Comparison of ENCODE assay signal across 16 cellular contexts in the genomic region with DNA sequence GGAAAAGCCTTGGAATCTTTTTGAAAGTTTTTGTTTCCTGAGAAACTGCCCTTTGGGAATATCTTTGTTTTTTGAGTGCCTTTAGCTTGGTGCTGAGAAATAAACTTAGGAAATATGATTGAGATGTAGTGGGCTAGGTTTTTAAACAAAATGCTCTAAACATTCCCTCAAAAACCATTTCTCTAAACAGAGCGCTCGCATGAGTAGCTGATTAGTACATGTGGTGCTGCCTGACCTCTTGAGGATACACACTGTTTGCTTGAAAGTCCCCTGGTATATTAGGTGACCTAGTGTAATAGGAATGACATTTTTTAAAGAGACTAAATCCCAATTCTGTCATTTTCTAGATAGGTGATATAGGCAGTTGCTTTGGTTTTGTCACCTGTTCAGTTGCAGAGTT.
DNase-seq lines count a peak whose midpoint lies in the region; ATAC-seq and TF ChIP-seq lines count a peak whose summit lies in the region.
"Had no signal": no experiment of that assay in that cellular context is flagged by ENCODE, and none has a peak within 500 bp of the region (broad histone marks: within the 10 kb centered on the region; RNA-seq: fewer than 3 reads in every experiment).

No MANE protein-coding gene starts in this region.

- peaks cover 30% of the 10 kb centered on the region for H3K4me1 ChIP-seq in adipocyte (ENCODE audit: control insufficient read depth, insufficient read depth, low read length)
- H3K4me1 ChIP-seq in suprapubic skin: peaks cover 10% of the 10 kb centered on the region
- no peaks in the 10 kb centered on the region for H3K4me1 ChIP-seq in CD8-positive, alpha-beta T cell (ENCODE audit: insufficient read depth, low read length)
- H3K4me1 ChIP-seq: pancreas had no signal

- H3K27ac Mint-ChIP-seq in CD8-positive, alpha-beta T cell: no peak overlapping the region
- no peak overlapping the region for H3K27ac Mint-ChIP-seq in Calu3 (ENCODE audit: unreplicated experiment)
- H3K27ac Mint-ChIP-seq: activated naive CD8-positive, alpha-beta T cell treated with anti-CD3 and anti-CD28 coated beads for 36 hours; stimulated activated naive CD8-positive, alpha-beta T cell treated with anti-CD3 and anti-CD28 coated beads, Interleukin-15, Interleukin-2, amounts not matched to agents 100 ng/mL and 50 ng/mL, for 24 hours had no signal

- H3K4me3 Mint-ChIP-seq in CD8-positive, alpha-beta T cell: no peak overlapping the region
- H3K4me3 Mint-ChIP-seq in Calu3 (ENCODE audit: low read depth, unreplicated experiment): no peak overlapping the region
- H3K4me3 Mint-ChIP-seq: activated naive CD8-positive, alpha-beta T cell treated with anti-CD3 and anti-CD28 coated beads for 36 hours; activated T-cell treated with anti-CD3 and anti-CD28 coated beads, Interleukin-2, amount 50 U/mL, for 4 hours; stimulated activated naive CD8-positive, alpha-beta T cell treated with anti-CD3 and anti-CD28 coated beads, Interleukin-15, Interleukin-2, amounts not matched to agents 100 ng/mL and 50 ng/mL, for 24 hours had no signal

- peak; percentile 65 for ATAC-seq in left ventricle myocardium superior
- no peak for ATAC-seq in CD8-positive, alpha-beta T cell
- ATAC-seq: activated T-cell treated with anti-CD3 and anti-CD28 coated beads, Interleukin-2, amount 50 U/mL, for 4 hours; Panc1 had no signal

- in situ Hi-C loops in G401 (cut with HindIII; ENCODE audit: low sequenced_read_pairs): no loop called here

- H3K36me3 Mint-ChIP-seq in CD8-positive, alpha-beta T cell: no peaks in the 10 kb centered on the region
- no peaks in the 10 kb centered on the region for H3K36me3 Mint-ChIP-seq in Calu3 (ENCODE audit: insufficient read depth, unreplicated experiment)
- H3K36me3 Mint-ChIP-seq: activated naive CD8-positive, alpha-beta T cell treated with anti-CD3 and anti-CD28 coated beads for 36 hours had no signal

- no peak for TF ChIP-seq EP300 in suprapubic skin (IDR thresholded peaks at IDR 0.05)

- no peaks in the 10 kb centered on the region for H3K36me3 ChIP-seq in adipocyte (ENCODE audit: control insufficient read depth, insufficient read depth, low read length, severe bottlenecking)
- no peaks in the 10 kb centered on the region for H3K36me3 ChIP-seq in suprapubic skin
- H3K36me3 ChIP-seq in CD8-positive, alpha-beta T cell (ENCODE audit: insufficient read depth, low read length): no peaks in the 10 kb centered on the region
- H3K36me3 ChIP-seq: heart left ventricle, pancreas had no signal

- WGBS in suprapubic skin: 67% methylated on average over 2 of the region's 2 CpGs

- H3K9me3 Mint-ChIP-seq in CD8-positive, alpha-beta T cell: no peaks in the 10 kb centered on the region
- no peaks in the 10 kb centered on the region for H3K9me3 Mint-ChIP-seq in Calu3 (ENCODE audit: low read depth, unreplicated experiment)
- H3K9me3 Mint-ChIP-seq: activated naive CD8-positive, alpha-beta T cell treated with anti-CD3 and anti-CD28 coated beads for 36 hours; activated T-cell treated with anti-CD3 and anti-CD28 coated beads, Interleukin-2, amount 50 U/mL, for 4 hours; stimulated activated naive CD8-positive, alpha-beta T cell treated with anti-CD3 and anti-CD28 coated beads, Interleukin-15, Interleukin-2, amounts not matched to agents 100 ng/mL and 50 ng/mL, for 24 hours had no signal

- no peaks in the 10 kb centered on the region for H3K27me3 Mint-ChIP-seq in CD8-positive, alpha-beta T cell (ENCODE audit: low read depth)
- no peaks in the 10 kb centered on the region for H3K27me3 Mint-ChIP-seq in Calu3 (ENCODE audit: unreplicated experiment)
- H3K27me3 Mint-ChIP-seq: stimulated activated naive CD8-positive, alpha-beta T cell treated with anti-CD3 and anti-CD28 coated beads, Interleukin-15, Interleukin-2, amounts not matched to agents 100 ng/mL and 50 ng/mL, for 24 hours had no signal

- CTCF ChIA-PET in CD8-positive, alpha-beta T cell (lab: Charles Lee): no interaction called here
- CTCF ChIA-PET in Calu3 (lab: Charles Lee): no interaction called here

- TF ChIP-seq POLR2A in suprapubic skin (IDR thresholded peaks at IDR 0.05): no peak

- H3K9me3 ChIP-seq in adipocyte (ENCODE audit: control insufficient read depth, low read length): no peaks in the 10 kb centered on the region
- no peaks in the 10 kb centered on the region for H3K9me3 ChIP-seq in suprapubic skin
- H3K9me3 ChIP-seq in CD8-positive, alpha-beta T cell (ENCODE audit: low read length): no peaks in the 10 kb centered on the region
- H3K9me3 ChIP-seq: pancreas had no signal

- DNase-seq in LHCN-M2 (ENCODE audit: low read depth) (peak; percentile 21), adipocyte (ENCODE audit: low read depth) (no peak), left ventricle myocardium superior (no peak), suprapubic skin (ENCODE audit: low spot score in 2 of 2) (no peak), G401 (ENCODE audit: low spot score) (no peak), Calu3 (no peak)
- no peak for DNase-seq in CD8-positive, alpha-beta T cell
- DNase-seq: activated CD4-positive, alpha-beta T cell treated with anti-CD3 and anti-CD28 coated beads, Interleukin-2, amount 50 U/mL, for 48 hours; activated naive CD8-positive, alpha-beta T cell treated with anti-CD3 and anti-CD28 coated beads for 36 hours; activated T-cell treated with anti-CD3 and anti-CD28 coated beads, Interleukin-2, amount 50 U/mL, for 4 hours; NCI-H187 treated with DMSO at 0.1 percent for 48 hours; NCI-H526 treated with DMSO at 0.1 percent for 48 hours; pancreas had no signal

- no peaks in the 10 kb centered on the region for H3K27me3 ChIP-seq in adipocyte (replicated peaks; ENCODE audit: control insufficient read depth, insufficient read depth, low read length)
- H3K27me3 ChIP-seq in suprapubic skin: no peaks in the 10 kb centered on the region
- H3K27me3 ChIP-seq in CD8-positive, alpha-beta T cell (ENCODE audit: insufficient read depth, low read length): no peaks in the 10 kb centered on the region
- H3K27me3 ChIP-seq: heart left ventricle, pancreas had no signal

- H3K4me1 Mint-ChIP-seq in CD8-positive, alpha-beta T cell (ENCODE audit: low read depth): no peaks in the 10 kb centered on the region
- no peaks in the 10 kb centered on the region for H3K4me1 Mint-ChIP-seq in Calu3 (ENCODE audit: low read depth, unreplicated experiment)
- H3K4me1 Mint-ChIP-seq: activated naive CD8-positive, alpha-beta T cell treated with anti-CD3 and anti-CD28 coated beads for 36 hours had no signal

- H3K9ac ChIP-seq in adipocyte (ENCODE audit: low read length): peak overlapping the region; percentile 16

- POLR2A ChIA-PET in CD8-positive, alpha-beta T cell (lab: Charles Lee): no interaction called here

- intact Hi-C loops in left ventricle myocardium superior (cut with micrococcal nuclease) (no loop called here), Calu3 (cut with micrococcal nuclease; ENCODE audit: unreplicated experiment) (no loop called here)
- intact Hi-C loops in CD8-positive, alpha-beta T cell (cut with DNase I, micrococcal nuclease): no loop called here

- BruUV-seq in Calu3 (replicated peaks; lab: Mats Ljungman, UMichigan): no TSS peak

- peak overlapping the region; percentile 20 for H3K27ac ChIP-seq in suprapubic skin
- no peak overlapping the region for H3K27ac ChIP-seq in CD8-positive, alpha-beta T cell (ENCODE audit: low read depth, low read length)
- H3K27ac ChIP-seq: pancreas had no signal

- TF ChIP-seq CTCF in suprapubic skin (IDR thresholded peaks at IDR 0.05) (no peak), Calu3 (IDR thresholded peaks at IDR 0.05; ENCODE audit: unreplicated experiment) (no peak)
- no peak for TF ChIP-seq CTCF in CD8-positive, alpha-beta T cell (IDR thresholded peaks at IDR 0.05)

- H3K4me3 ChIP-seq in adipocyte (ENCODE audit: low read length): peak overlapping the region; percentile 52
- no peak overlapping the region for H3K4me3 ChIP-seq in suprapubic skin
- no peak overlapping the region for H3K4me3 ChIP-seq in CD8-positive, alpha-beta T cell (ENCODE audit: low read depth, low read length)
- H3K4me3 ChIP-seq: heart left ventricle, pancreas had no signal
